Comparison of ENCODE assay signal across 20 cellular contexts in genomic region chr7:150307904-150308303, GRCh38. TPM values are rescaled to one million over a fixed set of nuclear protein-coding genes. Genes with fewer than 3 reads are reported as not detected.
"Had no signal": no experiment of that assay in that cellular context is flagged by ENCODE, and none has a peak within 500 bp of the region (broad histone marks: within the 10 kb centered on the region; RNA-seq: fewer than 3 reads in every experiment).

No MANE protein-coding gene starts in this region.

- ATAC-seq: activated naive CD8-positive, alpha-beta T cell treated with anti-CD3 and anti-CD28 coated beads, Interleukin-2, amount 50 U/mL, for 24 hours; effector memory CD8-positive, alpha-beta T cell; heart left ventricle; left cardiac atrium; stimulated activated memory B cell treated with anti-CD40 and anti-IgM and Interleukin-4, amounts not matched to agents 10 μg/mL and 1 μg/mL and 100 μg/mL, for 72 hours had no signal

- H3K27me3 Mint-ChIP-seq: activated CD4-positive, alpha-beta T cell treated with anti-CD3 and anti-CD28 coated beads, Interleukin-2, amount 10 ng/mL, durations not matched to agents 24 days and 14 days; activated naive CD8-positive, alpha-beta T cell treated with anti-CD3 and anti-CD28 coated beads, Interleukin-2, amount 50 U/mL, for 24 hours; effector memory CD8-positive, alpha-beta T cell; naive B cell; stimulated activated memory B cell treated with anti-CD40 and anti-IgM and Interleukin-4, amounts not matched to agents 10 μg/mL and 1 μg/mL and 100 μg/mL, for 72 hours had no signal

- H3K36me3 ChIP-seq: ascending aorta, heart left ventricle, neural progenitor cell, thyroid gland had no signal

- H3K4me1 ChIP-seq: ascending aorta, heart left ventricle, neural progenitor cell, thyroid gland had no signal

- H3K9me3 ChIP-seq: ascending aorta, heart left ventricle, thyroid gland had no signal

- H3K9me3 Mint-ChIP-seq: activated naive CD8-positive, alpha-beta T cell treated with anti-CD3 and anti-CD28 coated beads, Interleukin-2, amount 50 U/mL, for 24 hours; activated T-helper 1 cell treated with anti-CD3 and anti-CD28 coated beads, Interleukin-12 subunit alpha, Interleukin-12 subunit beta, Interleukin-2, Interleukin-4 antibody, amounts not matched to agents 30 ng/mL and 10 ng/mL and 1 ng/mL, durations not matched to agents 14 hours and 24 hours and 36 hours; effector memory CD8-positive, alpha-beta T cell; neural progenitor cell had no signal

- H3K27ac Mint-ChIP-seq: activated CD4-positive, alpha-beta T cell treated with anti-CD3 and anti-CD28 coated beads, Interleukin-2, amount 10 ng/mL, durations not matched to agents 24 days and 14 days; activated naive CD8-positive, alpha-beta T cell treated with anti-CD3 and anti-CD28 coated beads, Interleukin-2, amount 50 U/mL, for 24 hours; activated T-helper 1 cell treated with anti-CD3 and anti-CD28 coated beads, Interleukin-12 subunit alpha, Interleukin-12 subunit beta, Interleukin-2, Interleukin-4 antibody, amounts not matched to agents 30 ng/mL and 10 ng/mL and 1 ng/mL, durations not matched to agents 14 hours and 24 hours and 36 hours; effector memory CD8-positive, alpha-beta T cell; naive B cell; neural progenitor cell; stimulated activated memory B cell treated with anti-CD40 and anti-IgM and Interleukin-4, amounts not matched to agents 10 μg/mL and 1 μg/mL and 100 μg/mL, for 72 hours; T-helper 2 cell treated with Interferon-gamma antibody and Interleukin-4, amounts not matched to agents 5 μg/mL and 100 μg/mL, for 36 hours had no signal

- H3K4me1 Mint-ChIP-seq: activated naive CD8-positive, alpha-beta T cell treated with anti-CD3 and anti-CD28 coated beads, Interleukin-2, amount 50 U/mL, for 24 hours; stimulated activated memory B cell treated with anti-CD40 and anti-IgM and Interleukin-4, amounts not matched to agents 10 μg/mL and 1 μg/mL and 100 μg/mL, for 72 hours had no signal

- H3K4me3 Mint-ChIP-seq: activated CD4-positive, alpha-beta T cell treated with anti-CD3 and anti-CD28 coated beads, Interleukin-2, amount 10 ng/mL, durations not matched to agents 24 days and 14 days; activated naive CD8-positive, alpha-beta T cell treated with anti-CD3 and anti-CD28 coated beads, Interleukin-2, amount 50 U/mL, for 24 hours; activated T-helper 1 cell treated with anti-CD3 and anti-CD28 coated beads, Interleukin-12 subunit alpha, Interleukin-12 subunit beta, Interleukin-2, Interleukin-4 antibody, amounts not matched to agents 30 ng/mL and 10 ng/mL and 1 ng/mL, durations not matched to agents 14 hours and 24 hours and 36 hours; effector memory CD8-positive, alpha-beta T cell; neural progenitor cell; stimulated activated memory B cell treated with anti-CD40 and anti-IgM and Interleukin-4, amounts not matched to agents 10 μg/mL and 1 μg/mL and 100 μg/mL, for 72 hours; T-helper 2 cell treated with Interferon-gamma antibody and Interleukin-4, amounts not matched to agents 5 μg/mL and 100 μg/mL, for 36 hours had no signal

- H3K9ac ChIP-seq: neural progenitor cell had no signal

- DNase-seq: activated CD4-positive, alpha-beta T cell treated with anti-CD3 and anti-CD28 coated beads, Interleukin-2, amount 10 ng/mL, durations not matched to agents 24 days and 14 days; activated CD4-positive, CD25-positive, alpha-beta regulatory T cell; activated naive CD4-positive, alpha-beta T cell treated with Interleukin-2 at 50 U/mL for 16 hours; activated naive CD8-positive, alpha-beta T cell treated with anti-CD3 and anti-CD28 coated beads, Interleukin-2, amount 50 U/mL, for 24 hours; dermis blood vessel endothelial cell; effector memory CD8-positive, alpha-beta T cell; foreskin melanocyte; heart left ventricle; left cardiac atrium; mammary epithelial cell; naive B cell; stimulated activated CD4-positive, alpha-beta T cell treated with anti-CD3 and anti-CD28 coated beads, Interleukin-2, amount 100 ng/mL, for 48 hours; thyroid gland had no signal

- H2AFZ ChIP-seq: neural progenitor cell had no signal

- H3K27ac ChIP-seq: ascending aorta, heart left ventricle, neural progenitor cell, thyroid gland had no signal

- H3K36me3 Mint-ChIP-seq: neural progenitor cell had no signal

- H3K4me3 ChIP-seq: ascending aorta, heart left ventricle, neural progenitor cell, thyroid gland had no signal

- H3K27me3 ChIP-seq: ascending aorta, heart left ventricle, thyroid gland had no signal

- H3K4me2 ChIP-seq: neural progenitor cell had no signal

RNA-seq across cellular contexts. Expression of gene LRRC61, which starts 15.3 kb away (rescaled TPM):
- total RNA-seq: osteocyte had no signal

RNA-seq across cellular contexts. Expression of gene ACTR3C, which starts 15.4 kb away (rescaled TPM):
- total RNA-seq: osteocyte had no signal

RNA-seq across cellular contexts. Expression of gene RARRES2, which starts 33.5 kb away (rescaled TPM):
- total RNA-seq: activated CD4-positive, alpha-beta T cell treated with anti-CD3 and anti-CD28 coated beads, Interleukin-2, amount 10 ng/mL, durations not matched to agents 24 days and 14 days; activated T-helper 1 cell treated with anti-CD3 and anti-CD28 coated beads, Interleukin-12 subunit alpha, Interleukin-12 subunit beta, Interleukin-2, Interleukin-4 antibody, amounts not matched to agents 30 ng/mL and 10 ng/mL and 1 ng/mL, durations not matched to agents 14 hours and 24 hours and 36 hours; mononuclear cell; osteocyte had no signal
